10 cellular contexts compared by ENCODE assay signal in the genomic region with DNA sequence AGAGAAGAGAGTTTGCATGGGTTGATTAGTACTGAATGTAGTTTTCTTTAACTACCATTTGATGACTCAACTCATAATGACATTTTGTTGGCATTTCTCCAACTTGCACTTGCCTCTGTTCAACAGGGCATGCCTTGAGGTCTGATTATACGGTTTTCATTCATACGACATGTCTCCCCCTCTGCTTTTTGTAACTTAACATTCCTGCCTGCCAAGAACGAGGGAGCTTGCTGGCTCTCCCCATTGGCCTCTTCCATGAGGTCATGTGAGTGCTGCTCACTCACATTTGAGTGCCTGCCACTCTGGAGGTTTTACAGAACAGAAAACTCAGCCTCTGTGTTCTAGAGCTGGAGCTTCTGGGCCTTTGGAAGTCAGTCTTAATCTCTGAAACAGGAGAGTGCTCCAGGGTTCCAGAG. TPM values are rescaled to one million over a fixed set of nuclear protein-coding genes. Genes with fewer than 3 reads are reported as not detected.
DNase-seq lines count a peak whose midpoint lies in the region; ATAC-seq, FAIRE-seq and TF ChIP-seq lines count a peak whose summit lies in the region.
"Had no signal": no experiment of that assay in that cellular context is flagged by ENCODE, and none has a peak within 500 bp of the region (broad histone marks: within the 10 kb centered on the region; RNA-seq: fewer than 3 reads in every experiment).

No MANE protein-coding gene starts in this region.

- POLR2A ChIA-PET in IMR-90 (lab: Charles Lee; ENCODE audit: unreplicated experiment) = interaction anchor here (0.6 kb wide), 1 partner anchor 820 kb away, joined by 3 read pairs; no protein-coding TSS in a partner anchor

- no peak overlapping the region for H2BK5ac ChIP-seq in IMR-90 (ENCODE audit: low read depth, low read length, poor library complexity, severe bottlenecking)

- no peak overlapping the region for H3K4ac ChIP-seq in IMR-90 (ENCODE audit: low read depth, low read length)

- no peaks in the 10 kb centered on the region for H4K20me1 ChIP-seq in IMR-90 (ENCODE audit: insufficient read depth, low read length)

- H3K27ac ChIP-seq in IMR-90 (ENCODE audit: insufficient read depth, low read length) = no peak overlapping the region
- H3K27ac ChIP-seq in RWPE2 (ENCODE audit: poor library complexity, severe bottlenecking) = no peak overlapping the region
- H3K27ac ChIP-seq in small intestine (ENCODE audit: low read depth in 1 of 2, low read length in 1 of 2) = no peak overlapping the region
- no peak overlapping the region for H3K27ac ChIP-seq in suprapubic skin

- H3K4me1 Mint-ChIP-seq in activated T-cell treated with anti-CD3 and anti-CD28 coated beads, Interleukin-2, amount 50 U/mL, for 24 hours (ENCODE audit: low read depth) = peaks cover 30% of the 10 kb centered on the region

- H3K79me1 ChIP-seq in IMR-90 (ENCODE audit: low read depth in 1 of 2, low read length in 2 of 2) = no peaks in the 10 kb centered on the region

- no peak overlapping the region for H2AFZ ChIP-seq in IMR-90 (replicated peaks; ENCODE audit: low read length, poor library complexity)

- H2BK120ac ChIP-seq in IMR-90 (ENCODE audit: low read depth, low read length) = no peak overlapping the region

- no peak overlapping the region for H4K5ac ChIP-seq in IMR-90 (ENCODE audit: low read depth, low read length)

- no peaks in the 10 kb centered on the region for H3K27me3 Mint-ChIP-seq in activated T-cell treated with anti-CD3 and anti-CD28 coated beads, Interleukin-2, amount 50 U/mL, for 24 hours

- no peak overlapping the region for H3K23ac ChIP-seq in IMR-90 (ENCODE audit: low read depth, low read length)

- H3K4me3 Mint-ChIP-seq in activated T-cell treated with anti-CD3 and anti-CD28 coated beads, Interleukin-2, amount 50 U/mL, for 24 hours = no peak overlapping the region
- H3K4me3 Mint-ChIP-seq: neural crest cell had no signal

- peaks cover 5% of the 10 kb centered on the region for H3K9me3 Mint-ChIP-seq in activated T-cell treated with anti-CD3 and anti-CD28 coated beads, Interleukin-2, amount 50 U/mL, for 24 hours
- H3K9me3 Mint-ChIP-seq: neural crest cell had no signal

- no peak for TF ChIP-seq RAD21 in IMR-90 (IDR thresholded peaks at IDR 0.05; ENCODE audit: low read length)

- no peaks in the 10 kb centered on the region for H3K36me3 ChIP-seq in IMR-90 (ENCODE audit: control insufficient read depth, insufficient read depth, low read length)
- no peaks in the 10 kb centered on the region for H3K36me3 ChIP-seq in RWPE2 (ENCODE audit: low read depth)
- H3K36me3 ChIP-seq in small intestine (ENCODE audit: control insufficient read depth in 2 of 2, insufficient read depth in 2 of 2, low read length in 2 of 2) = no peaks in the 10 kb centered on the region
- no peaks in the 10 kb centered on the region for H3K36me3 ChIP-seq in suprapubic skin

- CTCF ChIA-PET in IMR-90 (lab: Yijun Ruan, JAX) = no interaction called here

- no peak overlapping the region for H3K14ac ChIP-seq in IMR-90 (replicated peaks; ENCODE audit: low read depth, low read length)

- ATAC-seq in IMR-90 (ENCODE audit: low read depth) = no peak
- peak; percentile 66 for ATAC-seq in RWPE2 (ENCODE audit: low read depth)
- no peak for ATAC-seq in GM19395 (IDR thresholded peaks at IDR 0.05; ENCODE audit: unreplicated experiment)
- ATAC-seq: Panc1 had no signal

- no peak overlapping the region for H3K9ac ChIP-seq in IMR-90 (ENCODE audit: low read depth, low read length)

- H2BK15ac ChIP-seq in IMR-90 (ENCODE audit: low read depth, low read length) = no peak overlapping the region

- no peak overlapping the region for H3K27ac Mint-ChIP-seq in activated T-cell treated with anti-CD3 and anti-CD28 coated beads, Interleukin-2, amount 50 U/mL, for 24 hours

- peaks cover 5% of the 10 kb centered on the region for H3K36me3 Mint-ChIP-seq in activated T-cell treated with anti-CD3 and anti-CD28 coated beads, Interleukin-2, amount 50 U/mL, for 24 hours (ENCODE audit: low read depth)

- no peaks in the 10 kb centered on the region for H3K9me1 ChIP-seq in IMR-90 (ENCODE audit: insufficient read depth, low read length)

- FAIRE-seq in small intestine (lab: Jason Lieb, UNC) = no peak

- H2AK9ac ChIP-seq in IMR-90 (replicated peaks; ENCODE audit: low read depth, low read length, poor library complexity) = no peak overlapping the region

- H3K18ac ChIP-seq in IMR-90 (ENCODE audit: low read depth, low read length) = no peak overlapping the region

- no peak overlapping the region for H3K56ac ChIP-seq in IMR-90 (ENCODE audit: extremely low read depth, insufficient read depth, low read length)

- H3K9me3 ChIP-seq in IMR-90 (ENCODE audit: control insufficient read depth, insufficient read depth, low read length) = no peaks in the 10 kb centered on the region
- H3K9me3 ChIP-seq in RWPE2 (ENCODE audit: severe bottlenecking) = no peaks in the 10 kb centered on the region
- no peaks in the 10 kb centered on the region for H3K9me3 ChIP-seq in small intestine (ENCODE audit: control insufficient read depth, low read depth)
- no peaks in the 10 kb centered on the region for H3K9me3 ChIP-seq in suprapubic skin

- H2AK5ac ChIP-seq in IMR-90 (ENCODE audit: low read depth, low read length) = no peak overlapping the region

- BruUV-seq in IMR-90 (replicated peaks; lab: Mats Ljungman, UMichigan) = no TSS peak

- H3K4me1 ChIP-seq in IMR-90 (ENCODE audit: control insufficient read depth, insufficient read depth, low read length) = no peaks in the 10 kb centered on the region
- H3K4me1 ChIP-seq in RWPE2 (ENCODE audit: insufficient read depth, poor library complexity, severe bottlenecking) = peaks cover 15% of the 10 kb centered on the region
- H3K4me1 ChIP-seq in small intestine (ENCODE audit: control insufficient read depth in 2 of 2, insufficient read depth in 1 of 2, low read depth in 1 of 2, low read length in 1 of 2) = peaks cover 3 to 7% of the 10 kb centered on the region in 2 donors
- H3K4me1 ChIP-seq in suprapubic skin = peaks cover 22% of the 10 kb centered on the region

- dilution Hi-C loops in IMR-90 (cut with HindIII; ENCODE audit: low sequenced_read_pairs, unreplicated experiment) = no loop called here

- no peak overlapping the region for H2BK20ac ChIP-seq in IMR-90 (ENCODE audit: low read depth, low read length)

- H3K4me2 ChIP-seq in IMR-90 (ENCODE audit: low read depth, low read length) = no peak overlapping the region

- TF ChIP-seq POLR2A in IMR-90 (IDR thresholded peaks at IDR 0.05; ENCODE audit: low read depth, low read length) (no peak), suprapubic skin (IDR thresholded peaks at IDR 0.05) (no peak)

- no peaks in the 10 kb centered on the region for H3K27me3 ChIP-seq in IMR-90 (ENCODE audit: control insufficient read depth, insufficient read depth, low read length)
- no peaks in the 10 kb centered on the region for H3K27me3 ChIP-seq in RWPE2 (ENCODE audit: insufficient read depth, poor library complexity, severe bottlenecking)
- no peaks in the 10 kb centered on the region for H3K27me3 ChIP-seq in small intestine (ENCODE audit: control insufficient read depth in 2 of 2, insufficient read depth in 2 of 2, low read length in 2 of 2)
- no peaks in the 10 kb centered on the region for H3K27me3 ChIP-seq in suprapubic skin

- H3K4me3 ChIP-seq in IMR-90 (ENCODE audit: insufficient read depth, low read depth, low read length) (no peak overlapping the region), RWPE2 (ENCODE audit: severe bottlenecking) (no peak overlapping the region), small intestine (ENCODE audit: low read depth in 1 of 2, low read length in 2 of 2) (no peak overlapping the region), suprapubic skin (no peak overlapping the region)

- intact Hi-C loops in IMR-90 (cut with micrococcal nuclease) = no loop called here

- no peak overlapping the region for H4K91ac ChIP-seq in IMR-90 (ENCODE audit: insufficient read depth, low read depth, low read length)

- TF ChIP-seq CTCF in IMR-90 (conservative IDR thresholded peaks at IDR 0.05; ENCODE audit: low read depth, low read length) (no peak), RWPE2 (IDR thresholded peaks at IDR 0.05; ENCODE audit: poor library complexity, severe bottlenecking) (no peak), suprapubic skin (IDR thresholded peaks at IDR 0.05) (no peak)

- in situ Hi-C loops in IMR-90 (cut with MboI; ENCODE audit: low sequenced_read_pairs) = no loop called here

- whole genome bisulfite sequencing in IMR-90 (ENCODE audit: extremely low coverage in 2 of 2, insufficient read length in 1 of 2), 2 experiments = 22% methylated on average over 3 of the region's 3 CpGs; no CpG with 5 or more reads in 1 of the 2 experiments
- 20 to 37% (median 28%) methylated on average over 3 of the region's 3 CpGs for WGBS in small intestine, 3 donors
- WGBS in suprapubic skin = 22% methylated on average over 3 of the region's 3 CpGs

- TF ChIP-seq EP300 in suprapubic skin (IDR thresholded peaks at IDR 0.05) = no peak

- no peak overlapping the region for H4K8ac ChIP-seq in IMR-90 (ENCODE audit: low read depth in 2 of 2, low read length in 2 of 2)

- peak; percentile 26 for DNase-seq in IMR-90
- no peak for DNase-seq in RWPE2 (ENCODE audit: low spot score)
- peak; percentile 63 for DNase-seq in glomerular visceral epithelial cell (ENCODE audit: extremely low spot score)
- peak; percentile 87 for DNase-seq in small intestine
- DNase-seq in suprapubic skin (ENCODE audit: low spot score in 2 of 2) = no peak
- DNase-seq in MV-4-11 (lab: John Stamatoyannopoulos, UW) = no peak
- DNase-seq in activated T-cell treated with anti-CD3 and anti-CD28 coated beads, Interleukin-2, amount 50 U/mL, for 24 hours = no peak

TF ChIP-seq in IMR-90, 13 proteins besides CTCF, POLR2A, EP300 and RAD21 (continues in another document):
- TF ChIP-seq MXI1 (IDR thresholded peaks at IDR 0.05; ENCODE audit: borderline replicate concordance, low read depth, low read length) (no peak), CHD1 (IDR thresholded peaks at IDR 0.05; ENCODE audit: low read depth, low read length) (no peak), NFE2L2 (IDR thresholded peaks at IDR 0.05; ENCODE audit: low read depth, low read length) (no peak), MAFK (IDR thresholded peaks at IDR 0.05; ENCODE audit: low read depth, low read length) (no peak)
- TF ChIP-seq, protein P1, sequence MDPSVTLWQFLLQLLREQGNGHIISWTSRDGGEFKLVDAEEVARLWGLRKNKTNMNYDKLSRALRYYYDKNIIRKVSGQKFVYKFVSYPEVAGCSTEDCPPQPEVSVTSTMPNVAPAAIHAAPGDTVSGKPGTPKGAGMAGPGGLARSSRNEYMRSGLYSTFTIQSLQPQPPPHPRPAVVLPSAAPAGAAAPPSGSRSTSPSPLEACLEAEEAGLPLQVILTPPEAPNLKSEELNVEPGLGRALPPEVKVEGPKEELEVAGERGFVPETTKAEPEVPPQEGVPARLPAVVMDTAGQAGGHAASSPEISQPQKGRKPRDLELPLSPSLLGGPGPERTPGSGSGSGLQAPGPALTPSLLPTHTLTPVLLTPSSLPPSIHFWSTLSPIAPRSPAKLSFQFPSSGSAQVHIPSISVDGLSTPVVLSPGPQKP (IDR thresholded peaks at IDR 0.05; ENCODE audit: borderline replicate concordance, low read depth, low read length) = no peak

RNA-seq across cellular contexts. Expression of a gene that starts 19.7 kb away (rescaled TPM):
- 3.6 and 5.7 TPM in 2 replicates for total RNA-seq in IMR-90 (2012; rRNA removed)
- 1.8 and 2.4 TPM in 2 replicates for polyA plus RNA-seq in IMR-90 (2012; rRNA removed)
- polyA plus RNA-seq in IMR-90 (2012; cell fraction: cytosol; rRNA removed) = 0.65 and 0.92 TPM in 2 replicates
- 0.29 and 1.1 TPM in 2 replicates for polyA plus RNA-seq in IMR-90 (2012; cell fraction: nucleus; rRNA removed; ENCODE audit: low replicate concordance)
- 10 to 100 TPM in 1 of 3 donors, 1 to 10 TPM in 2; 5.1 to 21.2 (median 6.5) TPM for polyA plus RNA-seq in small intestine
- total RNA-seq in suprapubic skin = 1 to 10 TPM; 2.4 to 6.3 (median 3.9) TPM

Comparison
In these comparisons a context has a peak if more than half of its experiments do, and no peak if none do; other contexts are left out.
1. DNase-seq: peak in IMR-90 (single experiment), glomerular visceral epithelial cell (single experiment) and small intestine (single experiment); none in RWPE2 (single experiment), suprapubic skin (0 of 2), MV-4-11 (single experiment) and activated T-cell treated with anti-CD3 and anti-CD28 coated beads, Interleukin-2, amount 50 U/mL, for 24 hours (single experiment).